Comparison of ENCODE assay signal across 33 cellular contexts in genomic region chr21:46493828-46494227, GRCh38.
"Had no signal": no experiment of that assay in that cellular context is flagged by ENCODE, and none has a peak within 500 bp of the region (broad histone marks: within the 10 kb centered on the region; RNA-seq: fewer than 3 reads in every experiment).

No MANE protein-coding gene starts in this region.

- H3K27ac Mint-ChIP-seq: activated B cell treated with CpG ODN at 0.5 μM for 24 hours; activated CD8-positive, alpha-beta T cell treated with anti-CD3 and anti-CD28 coated beads for 36 hours; T-helper 1 cell treated with Interleukin-12 subunit alpha and Interleukin-12 subunit beta and Interleukin-4 antibody, amounts not matched to agents 30 μg/mL and 1 μg/mL, for 36 hours; T-helper 2 cell treated with Interferon-gamma antibody and Interleukin-4, amounts not matched to agents 5 μg/mL and 100 μg/mL, for 36 hours had no signal

- H3K4me1 Mint-ChIP-seq: activated B cell treated with CpG ODN at 0.5 μM for 24 hours had no signal

- H3K27me3 Mint-ChIP-seq: activated B cell treated with CpG ODN at 0.5 μM for 24 hours; activated CD8-positive, alpha-beta T cell treated with anti-CD3 and anti-CD28 coated beads for 36 hours; activated naive CD8-positive, alpha-beta T cell; effector memory CD8-positive, alpha-beta T cell; T-cell had no signal

- H3K4me3 Mint-ChIP-seq: activated B cell treated with CpG ODN at 0.5 μM for 24 hours; activated CD8-positive, alpha-beta T cell treated with anti-CD3 and anti-CD28 coated beads for 36 hours; activated naive CD8-positive, alpha-beta T cell; effector memory CD8-positive, alpha-beta T cell; T-cell; T-helper 1 cell treated with Interleukin-12 subunit alpha and Interleukin-12 subunit beta and Interleukin-4 antibody, amounts not matched to agents 30 μg/mL and 1 μg/mL, for 36 hours; T-helper 2 cell treated with Interferon-gamma antibody and Interleukin-4, amounts not matched to agents 5 μg/mL and 100 μg/mL, for 36 hours had no signal

- H3K4me3 ChIP-seq: esophagus muscularis mucosa, gastrocnemius medialis had no signal

- DNase-seq: activated B cell treated with CpG ODN at 0.5 μM for 24 hours; activated CD4-positive, alpha-beta T cell treated with anti-CD3 and anti-CD28 coated beads for 48 hours; activated CD4-positive, alpha-beta T cell treated with anti-CD3 and anti-CD28 coated beads, Interleukin-2, amount 50 U/mL, for 1 hour; activated CD4-positive, alpha-beta T cell treated with anti-CD3 and anti-CD28 coated beads, Interleukin-2, amount 50 U/mL, for 48 hours; activated CD8-positive, alpha-beta memory T cell treated with anti-CD3 and anti-CD28 coated beads for 24 hours; activated CD8-positive, alpha-beta T cell treated with anti-CD3 and anti-CD28 coated beads for 36 hours; activated gamma-delta T cell treated with Interleukin-2 at 50 U/mL for 16 hours; activated naive CD4-positive, alpha-beta T cell treated with anti-CD3 and anti-CD28 coated beads, Interleukin-2, amount 50 U/mL, for 16 hours; activated naive CD4-positive, alpha-beta T cell treated with Interleukin-2 at 50 U/mL for 16 hours; activated T-cell treated with anti-CD3 and anti-CD28 coated beads, Interleukin-2, amount 50 U/mL, for 1 hour; activated T-cell treated with anti-CD3 and anti-CD28 coated beads, Interleukin-2, amount 50 U/mL, for 48 hours; amniotic stem cell; anterior cingulate cortex; brain microvascular endothelial cell; cortex of kidney; effector CD4-positive, alpha-beta T cell; effector memory CD8-positive, alpha-beta T cell; erythroblast; foreskin keratinocyte; gastrocnemius medialis; glutamatergic neuron; SW 1271; T-cell; T1000; WERI-Rb-1 had no signal

- H3K9me3 Mint-ChIP-seq: activated B cell treated with CpG ODN at 0.5 μM for 24 hours; effector memory CD8-positive, alpha-beta T cell; T-helper 1 cell treated with Interleukin-12 subunit alpha and Interleukin-12 subunit beta and Interleukin-4 antibody, amounts not matched to agents 30 μg/mL and 1 μg/mL, for 36 hours; T-helper 2 cell treated with Interferon-gamma antibody and Interleukin-4, amounts not matched to agents 5 μg/mL and 100 μg/mL, for 36 hours had no signal

- ATAC-seq: activated CD4-positive, CD25-positive, alpha-beta regulatory T cell treated with anti-CD3 and anti-CD28 coated beads, Interleukin-2, amount 50 U/mL, for 24 hours; activated CD8-positive, alpha-beta T cell treated with anti-CD3 and anti-CD28 coated beads for 36 hours; effector memory CD8-positive, alpha-beta T cell; foreskin keratinocyte; gastrocnemius medialis; T-cell had no signal

- H3K4me1 ChIP-seq: foreskin keratinocyte, gastrocnemius medialis had no signal

- FAIRE-seq: astrocyte, bronchial epithelial cell, colon had no signal

- H3K27ac ChIP-seq: brain microvascular endothelial cell, esophagus muscularis mucosa, foreskin keratinocyte, gastrocnemius medialis, WERI-Rb-1 had no signal

- H3K27me3 ChIP-seq: brain microvascular endothelial cell, esophagus muscularis mucosa, foreskin keratinocyte, gastrocnemius medialis had no signal

- H3K9me3 ChIP-seq: esophagus muscularis mucosa, gastrocnemius medialis had no signal
